18 cellular contexts compared by ENCODE assay signal in genomic region chr18:47975701-47976100, GRCh38.
"Had no signal": no experiment of that assay in that cellular context is flagged by ENCODE, and none has a peak within 500 bp of the region (broad histone marks: within the 10 kb centered on the region; RNA-seq: fewer than 3 reads in every experiment).

No MANE protein-coding gene starts in this region.

- H3K27ac Mint-ChIP-seq: activated naive CD8-positive, alpha-beta T cell treated with anti-CD3 and anti-CD28 coated beads for 36 hours; activated T-cell treated with anti-CD3 and anti-CD28 coated beads, Interleukin-2, amount 50 U/mL, for 72 hours; natural killer cell treated with Interleukin-12 subunit alpha and Interleukin-12 subunit beta and Interleukin-15 and Interleukin-18, amount 100 ng/mL, for 72 hours had no signal

- H3K27ac ChIP-seq: breast epithelium, esophagus muscularis mucosa, prostate gland, spleen, suprapubic skin, upper lobe of right lung had no signal

- H3K9me3 Mint-ChIP-seq: activated naive CD8-positive, alpha-beta T cell treated with anti-CD3 and anti-CD28 coated beads for 36 hours; activated T-cell treated with anti-CD3 and anti-CD28 coated beads, Interleukin-2, amount 50 U/mL, for 72 hours; natural killer cell treated with Interleukin-12 subunit alpha and Interleukin-12 subunit beta and Interleukin-15 and Interleukin-18, amount 100 ng/mL, for 72 hours had no signal

- DNase-seq: activated CD4-positive, alpha-beta T cell treated with anti-CD3 and anti-CD28 coated beads for 1 hour; activated CD4-positive, alpha-beta T cell treated with anti-CD3 and anti-CD28 coated beads, Interleukin-2, amount 50 U/mL, for 48 hours; activated gamma-delta T cell treated with Interleukin-2 at 50 U/mL for 16 hours; activated naive CD8-positive, alpha-beta T cell treated with anti-CD3 and anti-CD28 coated beads for 36 hours; activated T-cell treated with anti-CD3 and anti-CD28 coated beads, Interleukin-2, amount 50 U/mL, for 72 hours; aorta; left colon; mammary epithelial cell; spleen; stimulated activated CD4-positive, alpha-beta T cell treated with anti-CD3 and anti-CD28 coated beads, Interleukin-2, amount 100 ng/mL, for 24 hours; stimulated activated naive CD8-positive, alpha-beta T cell treated with anti-CD3 and anti-CD28 coated beads, Interleukin-15, Interleukin-2, amounts not matched to agents 100 U/mL and 50 U/mL, for 24 hours; upper lobe of right lung had no signal

- ATAC-seq: activated T-cell treated with anti-CD3 and anti-CD28 coated beads, Interleukin-2, amount 50 U/mL, for 72 hours; left colon; natural killer cell treated with Interleukin-12 subunit alpha and Interleukin-12 subunit beta and Interleukin-15 and Interleukin-18, amount 100 ng/mL, for 72 hours; sciatic nerve; stimulated activated naive CD8-positive, alpha-beta T cell treated with anti-CD3 and anti-CD28 coated beads, Interleukin-15, Interleukin-2, amounts not matched to agents 100 U/mL and 50 U/mL, for 24 hours; upper lobe of right lung had no signal

- H3K4me1 Mint-ChIP-seq: activated naive CD8-positive, alpha-beta T cell treated with anti-CD3 and anti-CD28 coated beads for 36 hours had no signal

- H3K9me3 ChIP-seq: breast epithelium, esophagus muscularis mucosa, prostate gland, suprapubic skin, upper lobe of right lung had no signal

- H3K4me3 ChIP-seq: breast epithelium, esophagus muscularis mucosa, prostate gland, spleen, suprapubic skin, upper lobe of right lung had no signal

- H3K36me3 Mint-ChIP-seq: activated naive CD8-positive, alpha-beta T cell treated with anti-CD3 and anti-CD28 coated beads for 36 hours; natural killer cell treated with Interleukin-12 subunit alpha and Interleukin-12 subunit beta and Interleukin-15 and Interleukin-18, amount 100 ng/mL, for 72 hours had no signal

- H3K27me3 ChIP-seq: breast epithelium, esophagus muscularis mucosa had no signal

- H3K4me3 Mint-ChIP-seq: activated naive CD8-positive, alpha-beta T cell treated with anti-CD3 and anti-CD28 coated beads for 36 hours; activated T-cell treated with anti-CD3 and anti-CD28 coated beads, Interleukin-2, amount 50 U/mL, for 72 hours; natural killer cell treated with Interleukin-12 subunit alpha and Interleukin-12 subunit beta and Interleukin-15 and Interleukin-18, amount 100 ng/mL, for 72 hours had no signal

- H3K36me3 ChIP-seq: breast epithelium, esophagus muscularis mucosa, prostate gland, spleen, suprapubic skin, upper lobe of right lung had no signal

- H3K4me1 ChIP-seq: breast epithelium, esophagus muscularis mucosa, prostate gland, suprapubic skin, upper lobe of right lung had no signal
